8 cellular contexts compared by ENCODE assay signal in genomic region chr5:91280062-91280941, GRCh38.
A peak's percentile ranks its signal among the peaks of the same experiment; 100 is the strongest.
DNase-seq lines count a peak whose midpoint lies in the region; ATAC-seq and TF ChIP-seq lines count a peak whose summit lies in the region.

No MANE protein-coding gene starts in this region.

- H3K27ac ChIP-seq in cingulate gyrus (ENCODE audit: low read depth, low read length) (peak overlapping the region; percentile 73), layer of hippocampus (ENCODE audit: low read depth, low read length) (peak overlapping the region; percentile 85)

- TF ChIP-seq CTCF in AG09309 (IDR thresholded peaks at IDR 0.05; ENCODE audit: control insufficient read depth, insufficient read depth, low read depth, low read length, missing control alignments): no peak

- peak; percentile 97 for ATAC-seq in GM18907 (IDR thresholded peaks at IDR 0.05; ENCODE audit: unreplicated experiment)
- peak; percentile 93 for ATAC-seq in HG03159 (IDR thresholded peaks at IDR 0.05; ENCODE audit: unreplicated experiment)

- H3K4me3 ChIP-seq in AG09309 (ENCODE audit: control insufficient read depth, low read depth, low read length): peak overlapping the region; percentile 38

- no peaks in the 10 kb centered on the region for H3K27me3 ChIP-seq in layer of hippocampus (ENCODE audit: control insufficient read depth, insufficient read depth, low read length)

- peak; percentile 96 for DNase-seq in AG09309 (ENCODE audit: low read depth)
- DNase-seq in NCI-H345 treated with DMSO at 0.1 percent for 48 hours (lab: John Stamatoyannopoulos, UW; ENCODE audit: unreplicated experiment): peak; percentile 50
- peak; percentile 91 for DNase-seq in activated CD4-positive, alpha-beta T cell treated with anti-CD3 and anti-CD28 coated beads for 4 hours
- peak; percentile 82 to 93 (median 86) for DNase-seq in stimulated activated CD4-positive, alpha-beta T cell treated with anti-CD3 and anti-CD28 coated beads, Interleukin-1b, Interleukin-23, amount 100 ng/mL, for 24 hours (ENCODE audit: low read depth in 4 of 4, low spot score in 1 of 4)

Comparison
In these comparisons a context has a peak if more than half of its experiments do, and no peak if none do; other contexts are left out.
1. Peak in every context shown above with its lines: DNase-seq, ATAC-seq, H3K4me3 ChIP-seq and H3K27ac ChIP-seq.